Comparison of ENCODE assay signal across 2 cellular contexts in the genomic region with DNA sequence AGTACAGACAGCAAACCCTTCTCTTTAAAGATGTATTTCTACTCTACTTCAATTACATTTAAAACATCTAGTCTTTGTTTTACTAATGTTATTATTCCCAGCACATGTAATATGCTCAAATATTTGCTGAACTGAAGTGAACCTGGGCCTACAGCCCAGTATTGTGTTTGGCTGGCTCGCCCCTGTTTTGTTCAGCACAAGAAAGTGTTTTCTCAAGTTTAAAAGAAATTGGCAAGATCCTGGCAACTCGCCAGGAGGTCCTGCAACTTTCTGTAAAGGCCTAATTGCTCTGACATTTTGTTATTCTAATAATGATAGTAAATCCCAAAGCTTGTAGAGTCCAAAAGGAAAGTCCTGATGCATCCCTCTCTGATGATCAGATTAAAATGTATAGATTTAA.
TF ChIP-seq lines count a peak whose summit lies in the region.

No MANE protein-coding gene starts in this region.

TF ChIP-seq in HEK293, 187 proteins besides CTCF, POLR2A, EP300 and RAD21:
- TF ChIP-seq, protein P1, sequence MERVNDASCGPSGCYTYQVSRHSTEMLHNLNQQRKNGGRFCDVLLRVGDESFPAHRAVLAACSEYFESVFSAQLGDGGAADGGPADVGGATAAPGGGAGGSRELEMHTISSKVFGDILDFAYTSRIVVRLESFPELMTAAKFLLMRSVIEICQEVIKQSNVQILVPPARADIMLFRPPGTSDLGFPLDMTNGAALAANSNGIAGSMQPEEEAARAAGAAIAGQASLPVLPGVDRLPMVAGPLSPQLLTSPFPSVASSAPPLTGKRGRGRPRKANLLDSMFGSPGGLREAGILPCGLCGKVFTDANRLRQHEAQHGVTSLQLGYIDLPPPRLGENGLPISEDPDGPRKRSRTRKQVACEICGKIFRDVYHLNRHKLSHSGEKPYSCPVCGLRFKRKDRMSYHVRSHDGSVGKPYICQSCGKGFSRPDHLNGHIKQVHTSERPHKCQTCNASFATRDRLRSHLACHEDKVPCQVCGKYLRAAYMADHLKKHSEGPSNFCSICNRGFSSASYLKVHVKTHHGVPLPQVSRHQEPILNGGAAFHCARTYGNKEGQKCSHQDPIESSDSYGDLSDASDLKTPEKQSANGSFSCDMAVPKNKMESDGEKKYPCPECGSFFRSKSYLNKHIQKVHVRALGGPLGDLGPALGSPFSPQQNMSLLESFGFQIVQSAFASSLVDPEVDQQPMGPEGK (tag by site-specific recombination; IDR thresholded peaks at IDR 0.05) = no peak
- TF ChIP-seq MEIS1 (CRISPR knock-in tag; IDR thresholded peaks at IDR 0.05; ENCODE audit: borderline replicate concordance) = no peak
- TF ChIP-seq BCL11A (tag by site-specific recombination; IDR thresholded peaks at IDR 0.05; ENCODE audit: low read depth) = no peak
- TF ChIP-seq, protein P2, sequence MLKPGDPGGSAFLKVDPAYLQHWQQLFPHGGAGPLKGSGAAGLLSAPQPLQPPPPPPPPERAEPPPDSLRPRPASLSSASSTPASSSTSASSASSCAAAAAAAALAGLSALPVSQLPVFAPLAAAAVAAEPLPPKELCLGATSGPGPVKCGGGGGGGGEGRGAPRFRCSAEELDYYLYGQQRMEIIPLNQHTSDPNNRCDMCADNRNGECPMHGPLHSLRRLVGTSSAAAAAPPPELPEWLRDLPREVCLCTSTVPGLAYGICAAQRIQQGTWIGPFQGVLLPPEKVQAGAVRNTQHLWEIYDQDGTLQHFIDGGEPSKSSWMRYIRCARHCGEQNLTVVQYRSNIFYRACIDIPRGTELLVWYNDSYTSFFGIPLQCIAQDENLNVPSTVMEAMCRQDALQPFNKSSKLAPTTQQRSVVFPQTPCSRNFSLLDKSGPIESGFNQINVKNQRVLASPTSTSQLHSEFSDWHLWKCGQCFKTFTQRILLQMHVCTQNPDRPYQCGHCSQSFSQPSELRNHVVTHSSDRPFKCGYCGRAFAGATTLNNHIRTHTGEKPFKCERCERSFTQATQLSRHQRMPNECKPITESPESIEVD (tag by site-specific recombination; IDR thresholded peaks at IDR 0.05) = peak; percentile 72
TF ChIP-seq in HEK293: peak in this region for 1.

TF ChIP-seq in SK-N-SH, 30 proteins besides CTCF, POLR2A, EP300 and RAD21:
- TF ChIP-seq, protein P3, sequence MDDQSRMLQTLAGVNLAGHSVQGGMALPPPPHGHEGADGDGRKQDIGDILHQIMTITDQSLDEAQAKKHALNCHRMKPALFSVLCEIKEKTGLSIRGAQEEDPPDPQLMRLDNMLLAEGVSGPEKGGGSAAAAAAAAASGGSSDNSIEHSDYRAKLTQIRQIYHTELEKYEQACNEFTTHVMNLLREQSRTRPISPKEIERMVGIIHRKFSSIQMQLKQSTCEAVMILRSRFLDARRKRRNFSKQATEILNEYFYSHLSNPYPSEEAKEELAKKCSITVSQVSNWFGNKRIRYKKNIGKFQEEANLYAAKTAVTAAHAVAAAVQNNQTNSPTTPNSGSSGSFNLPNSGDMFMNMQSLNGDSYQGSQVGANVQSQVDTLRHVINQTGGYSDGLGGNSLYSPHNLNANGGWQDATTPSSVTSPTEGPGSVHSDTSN (IDR thresholded peaks at IDR 0.05) = peak; percentile 66
- no peak for TF ChIP-seq NRF1 (IDR thresholded peaks at IDR 0.05; ENCODE audit: low read depth, low read length)
- TF ChIP-seq TCF12 (IDR thresholded peaks at IDR 0.05) = peak; percentile 70
- peak; percentile 85 for TF ChIP-seq NFIC (IDR thresholded peaks at IDR 0.05; ENCODE audit: borderline replicate concordance)
TF ChIP-seq in SK-N-SH: peak in this region for 3.
